20 cellular contexts compared by ENCODE assay signal in genomic region chr2:232434563-232435374, GRCh38. TPM values are rescaled to one million over a fixed set of nuclear protein-coding genes. Genes with fewer than 3 reads are reported as not detected.
DNase-seq lines count a peak whose midpoint lies in the region; ATAC-seq, FAIRE-seq and TF ChIP-seq lines count a peak whose summit lies in the region.
"Had no signal": no experiment of that assay in that cellular context is flagged by ENCODE, and none has a peak within 500 bp of the region (broad histone marks: within the 10 kb centered on the region; RNA-seq: fewer than 3 reads in every experiment).

No MANE protein-coding gene starts in this region.

- peak overlapping the region; percentile 66; the same call in 1 of the 2 replicates for H2BK5ac ChIP-seq in H1 (ENCODE audit: low read depth, low read length)

- H3K79me1 ChIP-seq in H1 (ENCODE audit: low read depth, low read length): no peaks in the 10 kb centered on the region

- POLR2A ChIA-PET in H1 (lab: Charles Lee; ENCODE audit: partially characterized antibody): interaction anchor here (0.6 to 1.8 kb wide), 8 partner anchors 10 to 61 kb away, joined by 3 to 11 read pairs (median 4); no protein-coding TSS in a partner anchor

- peak overlapping the region; percentile 87; the same call in 1 of the 2 replicates for H2BK12ac ChIP-seq in H1 (ENCODE audit: low read depth, low read length)

- no peak overlapping the region for H3K4me3 Mint-ChIP-seq in progenitor cell of endocrine pancreas (ENCODE audit: low read depth)

- no peak for TF ChIP-seq POLR2A in H1 (IDR thresholded peaks at IDR 0.05; ENCODE audit: control extremely low read depth in 1 of 2, low read depth in 2 of 2, low read length in 2 of 2)

- DNase-seq in AG20443 (ENCODE audit: low spot score): peak; percentile 11
- peak; percentile 9 for DNase-seq in D341Med (ENCODE audit: low spot score)
- DNase-seq in H1 (ENCODE audit: low read depth in 1 of 2, low spot score in 2 of 2): no peak
- DNase-seq in osteoblast (ENCODE audit: insufficient read length, low spot score, missing footprints): peak; percentile 53
- DNase-seq in progenitor cell of endocrine pancreas (ENCODE audit: low spot score, unreplicated experiment): no peak
- DNase-seq in HT-29 (ENCODE audit: low spot score): no peak
- DNase-seq: ACHN, AML-193, DMS 273 treated with DMSO at 0.1 percent for 48 hours, NCI-H1417, NCI-H187, NCI-H2227 treated with DMSO at 0.1 percent for 48 hours, NCI-H510A treated with DMSO at 0.1 percent for 48 hours, NCI-H774, OCI-M1, SIG-M5 had no signal

- no peak for TF ChIP-seq EP300 in H1 (IDR thresholded peaks at IDR 0.05; ENCODE audit: borderline replicate concordance in 1 of 2, low read depth in 2 of 2, low read length in 2 of 2)

- peaks cover 15% of the 10 kb centered on the region for H3K27me3 Mint-ChIP-seq in progenitor cell of endocrine pancreas

- CTCF ChIA-PET in H1 (lab: Charles Lee; ENCODE audit: partially characterized antibody): interaction anchor here (0.7 to 6.8 kb wide), 36 partner anchors 9 to 534 kb away, joined by 3 to 82 read pairs (median 5); partner anchors contain the start of gene PRSS56

- TF ChIP-seq CTCF in H1 (IDR thresholded peaks at IDR 0.05; ENCODE audit: control extremely low read depth in 1 of 3, insufficient read depth in 1 of 3, low read depth in 1 of 3, low read length in 3 of 3): no peak
- no peak for TF ChIP-seq CTCF in osteoblast (IDR thresholded peaks at IDR 0.05; ENCODE audit: extremely low read depth, low read depth, low read length)
- no peak for TF ChIP-seq CTCF in progenitor cell of endocrine pancreas (IDR thresholded peaks at IDR 0.05; ENCODE audit: unreplicated experiment)

- H2BK15ac ChIP-seq in H1 (ENCODE audit: low read length): peak overlapping the region; percentile 36; the same call in 1 of the 2 replicates

- H2AFZ ChIP-seq in H1 (ENCODE audit: low read length) (no peak overlapping the region), osteoblast (ENCODE audit: low read length) (no peak overlapping the region)

- no peak overlapping the region for H3K9ac ChIP-seq in H1 (replicated peaks in 1 of 4; ENCODE audit: extremely low read depth in 1 of 4, low read depth in 3 of 4, low read length in 3 of 4)
- H3K9ac ChIP-seq: KMS-11 had no signal

- H2BK20ac ChIP-seq in H1 (ENCODE audit: low read length): peak overlapping the region; percentile 90; the same call in 1 of the 2 replicates

- ATAC-seq in HG03280 (IDR thresholded peaks at IDR 0.05; ENCODE audit: unreplicated experiment): no peak

- H3K23me2 ChIP-seq in H1 (ENCODE audit: low read depth, low read length): no peaks in the 10 kb centered on the region

- H4K8ac ChIP-seq in H1 (ENCODE audit: extremely low read depth, insufficient read depth, low read length): peak overlapping the region; percentile 89; the same call in 1 of the 2 replicates

- H3K27ac Mint-ChIP-seq in progenitor cell of endocrine pancreas: no peak overlapping the region

- H4K20me1 ChIP-seq in H1 (replicated peaks in 1 of 2; ENCODE audit: control insufficient read depth in 1 of 2, insufficient read depth in 2 of 2, low read length in 2 of 2): no peaks in the 10 kb centered on the region
- H4K20me1 ChIP-seq in osteoblast (ENCODE audit: insufficient read depth, low read length): no peaks in the 10 kb centered on the region

- H3K27me3 ChIP-seq in H1 (replicated peaks in 1 of 4; ENCODE audit: control insufficient read depth in 3 of 4, extremely low read depth in 1 of 4, insufficient read depth in 3 of 4, low read length in 3 of 4): peaks cover 0 to 2% (median 0%) of the 10 kb centered on the region in 4 experiments; a peak in 2 of 7 replicates
- peaks cover 8% of the 10 kb centered on the region for H3K27me3 ChIP-seq in osteoblast (ENCODE audit: insufficient read depth, low read length)

- no peak for TF ChIP-seq RAD21 in H1 (IDR thresholded peaks at IDR 0.05 in 1 of 2, conservative IDR thresholded peaks at IDR 0.05 in 1 of 2; ENCODE audit: low read depth in 2 of 2, low read length in 2 of 2)

- H3K9me3 ChIP-seq in H1 (ENCODE audit: insufficient read depth in 2 of 2, low read depth in 1 of 2, low read length in 1 of 2): no peaks in the 10 kb centered on the region
- no peaks in the 10 kb centered on the region for H3K9me3 ChIP-seq in osteoblast (ENCODE audit: low read depth, low read length)

- no peak overlapping the region for H2AK5ac ChIP-seq in H1 (ENCODE audit: low read depth, low read length)

- no peak overlapping the region for H3K4me2 ChIP-seq in H1 (ENCODE audit: insufficient read depth in 1 of 2, low read depth in 2 of 2, low read length in 2 of 2)
- no peak overlapping the region for H3K4me2 ChIP-seq in osteoblast (ENCODE audit: insufficient read depth, low read length)
- H3K4me2 ChIP-seq: KMS-11 had no signal

- no peak for FAIRE-seq in H1 (lab: Jason Lieb, UNC)
- FAIRE-seq: G401.6 had no signal

- H3K79me2 ChIP-seq in H1 (ENCODE audit: control insufficient read depth in 1 of 2, insufficient read depth in 2 of 2, low read length in 2 of 2) (no peaks in the 10 kb centered on the region), osteoblast (ENCODE audit: insufficient read depth, low read length) (no peaks in the 10 kb centered on the region)

- H3K23ac ChIP-seq in H1 (ENCODE audit: insufficient read length): no peak overlapping the region

- no peaks in the 10 kb centered on the region for H3K9me3 Mint-ChIP-seq in progenitor cell of endocrine pancreas (ENCODE audit: low read depth)

- peak overlapping the region; percentile 81 for H4K91ac ChIP-seq in H1 (replicated peaks; ENCODE audit: insufficient read length, low read length)

- no peak overlapping the region for H4K5ac ChIP-seq in H1 (ENCODE audit: insufficient read length, low read depth, low read length)

- H3K4me1 ChIP-seq in H1 (replicated peaks in 1 of 4; ENCODE audit: control insufficient read depth in 3 of 4, insufficient read depth in 4 of 4, low read length in 3 of 4) (peaks cover 0 to 11% (median 8%) of the 10 kb centered on the region in 4 experiments; a peak in 6 of 7 replicates), osteoblast (ENCODE audit: insufficient read depth, low read length) (no peaks in the 10 kb centered on the region)

- H3K36me3 ChIP-seq in H1 (ENCODE audit: control insufficient read depth in 2 of 4, insufficient read depth in 4 of 4, low read length in 3 of 4): no peaks in the 10 kb centered on the region
- no peaks in the 10 kb centered on the region for H3K36me3 ChIP-seq in osteoblast (ENCODE audit: insufficient read depth, low read length)

- no peak overlapping the region for H3K4me3 ChIP-seq in H1 (ENCODE audit: extremely low read depth in 1 of 4, insufficient read depth in 2 of 4, low read depth in 3 of 4, low read length in 4 of 4)
- H3K4me3 ChIP-seq in osteoblast (ENCODE audit: insufficient read depth, low read length): no peak overlapping the region

- H3K14ac ChIP-seq in H1 (ENCODE audit: insufficient read length): no peak overlapping the region

- H3K18ac ChIP-seq in H1 (ENCODE audit: extremely low read depth, low read length): no peak overlapping the region; the same call in 1 of the 2 replicates

- H3K56ac ChIP-seq in H1 (replicated peaks; ENCODE audit: insufficient read length, low read depth, low read length): no peak overlapping the region

- no peaks in the 10 kb centered on the region for H3K4me1 Mint-ChIP-seq in progenitor cell of endocrine pancreas (ENCODE audit: low read depth)

- no peaks in the 10 kb centered on the region for H3K36me3 Mint-ChIP-seq in progenitor cell of endocrine pancreas (ENCODE audit: insufficient read depth)

- no peak overlapping the region for H3K4ac ChIP-seq in H1 (replicated peaks; ENCODE audit: insufficient read length, low read depth, low read length)

- WGBS in H1 (ENCODE audit: extremely low coverage in 1 of 2, insufficient coverage in 1 of 2, insufficient read length in 1 of 2, insufficient replicate concordance in 2 of 2, low coverage in 1 of 2, low lambda C conversion rate in 2 of 2, missing lambda C conversion rate in 1 of 2), 2 experiments: 95% methylated on average over 12 of the region's 12 CpGs; no CpG with 5 or more reads in 1 of the 2 experiments

- H3K27ac ChIP-seq in H1 (ENCODE audit: low read depth, low read length) (no peak overlapping the region), osteoblast (ENCODE audit: low read depth, low read length) (no peak overlapping the region)
- H3K27ac ChIP-seq: KMS-11 had no signal

- no peak overlapping the region for H2BK120ac ChIP-seq in H1 (replicated peaks; ENCODE audit: low read depth, low read length)

RNA-seq across cellular contexts. Expression of gene ALPI, which starts 21.2 kb away (rescaled TPM):
- not detected in 2 replicates for total RNA-seq in H1 (2021; fragmentation: NEBNext Ultra II Directional; extraction: Animal tissue kit (Norgen Biotek cat#: 25700))
- polyA plus RNA-seq in H1 (2011; rRNA removed): not detected in 2 replicates
- polyA plus RNA-seq in H1 (2011; cell fraction: cytosol; rRNA removed): not detected
- polyA plus RNA-seq in H1 (2011; cell fraction: nucleus; rRNA removed): not detected
- polyA plus RNA-seq in H1 (2012, experiment 1 of 2): not detected in 4 replicates
- polyA plus RNA-seq in H1 (2012, experiment 2 of 2): not detected
- not detected for polyA plus RNA-seq in H1 (2013, experiment 1 of 2)
- polyA plus RNA-seq in H1 (2013, experiment 2 of 2): not detected
- not detected in 2 replicates for polyA minus RNA-seq in H1 (2011; rRNA and poly(A)+ RNA removed)
- polyA minus RNA-seq in H1 (2011; cell fraction: cytosol; rRNA and poly(A)+ RNA removed): not detected
- not detected for polyA minus RNA-seq in H1 (2011; cell fraction: nucleus; rRNA and poly(A)+ RNA removed)
- not detected in 2 replicates for total RNA-seq in osteoblast
- not detected in 2 replicates for total RNA-seq in progenitor cell of endocrine pancreas
- not detected in 2 replicates for total RNA-seq in HT-29 (2014; rRNA removed; shearing (Covaris generic))
- total RNA-seq: RPMI7951 had no signal

RNA-seq across cellular contexts. Expression of gene ALPG, which starts 28.1 kb away (rescaled TPM):
- 0.56 and 0.75 TPM in 2 replicates for total RNA-seq in H1 (2021; fragmentation: NEBNext Ultra II Directional; extraction: Animal tissue kit (Norgen Biotek cat#: 25700))
- 2.1 and 3.2 TPM in 2 replicates for polyA plus RNA-seq in H1 (2011; rRNA removed)
- polyA plus RNA-seq in H1 (2011; cell fraction: cytosol; rRNA removed): 1.2 TPM
- polyA plus RNA-seq in H1 (2011; cell fraction: nucleus; rRNA removed): 2.3 TPM
- 1.1 to 3.0 TPM (median 2.2 TPM) in 4 replicates for polyA plus RNA-seq in H1 (2012, experiment 1 of 2)
- polyA plus RNA-seq in H1 (2012, experiment 2 of 2): 1.0 TPM
- 1.4 TPM for polyA plus RNA-seq in H1 (2013, experiment 1 of 2)
- 1.1 TPM for polyA plus RNA-seq in H1 (2013, experiment 2 of 2)
- 0.44 and 0.57 TPM in 2 replicates for polyA minus RNA-seq in H1 (2011; rRNA and poly(A)+ RNA removed)
- 0.88 TPM for polyA minus RNA-seq in H1 (2011; cell fraction: cytosol; rRNA and poly(A)+ RNA removed)
- 0.70 TPM for polyA minus RNA-seq in H1 (2011; cell fraction: nucleus; rRNA and poly(A)+ RNA removed)
- total RNA-seq in osteoblast (not detected in 2 replicates), progenitor cell of endocrine pancreas (not detected in 2 replicates)
- total RNA-seq in HT-29 (2014; rRNA removed; shearing (Covaris generic)): 0.16 TPM in 1 of 2 replicates, not detected in the other
- total RNA-seq: RPMI7951 had no signal

RNA-seq across cellular contexts. Expression of gene ECEL1, which starts 52.9 kb away (rescaled TPM):
- total RNA-seq in H1 (2021; fragmentation: NEBNext Ultra II Directional; extraction: Animal tissue kit (Norgen Biotek cat#: 25700)): 6.5 and 7.7 TPM in 2 replicates
- polyA plus RNA-seq in H1 (2011; rRNA removed): 20.2 and 27.9 TPM in 2 replicates
- 18.1 TPM for polyA plus RNA-seq in H1 (2011; cell fraction: cytosol; rRNA removed)
- 86.7 TPM for polyA plus RNA-seq in H1 (2011; cell fraction: nucleus; rRNA removed)
- polyA plus RNA-seq in H1 (2012, experiment 1 of 2): 5.2 to 12.4 TPM (median 10.2 TPM) in 4 replicates
- polyA plus RNA-seq in H1 (2012, experiment 2 of 2): 9.9 TPM
- 8.7 TPM for polyA plus RNA-seq in H1 (2013, experiment 1 of 2)
- 7.6 TPM for polyA plus RNA-seq in H1 (2013, experiment 2 of 2)
- polyA minus RNA-seq in H1 (2011; rRNA and poly(A)+ RNA removed): 7.0 and 9.2 TPM in 2 replicates
- 7.3 TPM for polyA minus RNA-seq in H1 (2011; cell fraction: cytosol; rRNA and poly(A)+ RNA removed)
- polyA minus RNA-seq in H1 (2011; cell fraction: nucleus; rRNA and poly(A)+ RNA removed): 11.7 TPM
- not detected in 2 replicates for total RNA-seq in osteoblast
- total RNA-seq in progenitor cell of endocrine pancreas: 2.0 and 2.9 TPM in 2 replicates
- not detected in 2 replicates for total RNA-seq in HT-29 (2014; rRNA removed; shearing (Covaris generic))
- total RNA-seq: RPMI7951 had no signal

RNA-seq across cellular contexts. Expression of gene ALPP, which starts 56.2 kb away (rescaled TPM):
- total RNA-seq in H1 (2021; fragmentation: NEBNext Ultra II Directional; extraction: Animal tissue kit (Norgen Biotek cat#: 25700)): 0.15 TPM in 1 of 2 replicates, not detected in the other
- polyA plus RNA-seq in H1 (2011; rRNA removed): 0.15 and 0.20 TPM in 2 replicates
- polyA plus RNA-seq in H1 (2011; cell fraction: cytosol; rRNA removed): 0.06 TPM
- 0.19 TPM for polyA plus RNA-seq in H1 (2011; cell fraction: nucleus; rRNA removed)
- polyA plus RNA-seq in H1 (2012, experiment 1 of 2): 0.28 to 0.85 TPM (median 0.65 TPM) in 4 replicates
- polyA plus RNA-seq in H1 (2012, experiment 2 of 2): 0.07 TPM
- 0.12 TPM for polyA plus RNA-seq in H1 (2013, experiment 1 of 2)
- 0.06 TPM for polyA plus RNA-seq in H1 (2013, experiment 2 of 2)
- polyA minus RNA-seq in H1 (2011; rRNA and poly(A)+ RNA removed): 0.06 and 0.07 TPM in 2 replicates
- polyA minus RNA-seq in H1 (2011; cell fraction: cytosol; rRNA and poly(A)+ RNA removed): not detected
- polyA minus RNA-seq in H1 (2011; cell fraction: nucleus; rRNA and poly(A)+ RNA removed): not detected
- not detected in 2 replicates for total RNA-seq in osteoblast
- total RNA-seq in progenitor cell of endocrine pancreas: not detected in 2 replicates
- total RNA-seq in HT-29 (2014; rRNA removed; shearing (Covaris generic)): 0.29 and 1.1 TPM in 2 replicates
- total RNA-seq: RPMI7951 had no signal

Comparison
In these comparisons a context has a peak if more than half of its experiments do, and no peak if none do; other contexts are left out.
1. DNase-seq: peak in AG20443 (single experiment), D341Med (single experiment) and osteoblast (single experiment); none in H1 (0 of 2), progenitor cell of endocrine pancreas (single experiment) and HT-29 (single experiment).